Comparison of ENCODE assay signal across 13 cellular contexts in genomic region chr7:97187067-97187466, GRCh38.
A peak's percentile ranks its signal among the peaks of the same experiment; 100 is the strongest.
DNase-seq lines count a peak whose midpoint lies in the region; ATAC-seq and TF ChIP-seq lines count a peak whose summit lies in the region.
"Had no signal": no experiment of that assay in that cellular context is flagged by ENCODE, and none has a peak within 500 bp of the region (broad histone marks: within the 10 kb centered on the region; RNA-seq: fewer than 3 reads in every experiment).

No MANE protein-coding gene starts in this region.

- TF ChIP-seq CTCF in adrenal gland (IDR thresholded peaks at IDR 0.05), result no peak

- H3K27me3 Mint-ChIP-seq in activated naive CD8-positive, alpha-beta T cell treated with anti-CD3 and anti-CD28 coated beads, Interleukin-2, amount 50 U/mL, for 24 hours, result peaks cover under 1% of the 10 kb centered on the region

- no peak for TF ChIP-seq POLR2A in adrenal gland (IDR thresholded peaks at IDR 0.05)

- H3K27ac Mint-ChIP-seq in activated naive CD8-positive, alpha-beta T cell treated with anti-CD3 and anti-CD28 coated beads, Interleukin-2, amount 50 U/mL, for 24 hours, result no peak overlapping the region

- no peaks in the 10 kb centered on the region for H3K9me3 ChIP-seq in adrenal gland (replicated peaks in 1 of 3)
- H3K9me3 ChIP-seq: sigmoid colon had no signal

- no peak overlapping the region for H3K4me3 Mint-ChIP-seq in activated naive CD8-positive, alpha-beta T cell treated with anti-CD3 and anti-CD28 coated beads, Interleukin-2, amount 50 U/mL, for 24 hours

- intact Hi-C loops in adrenal gland (cut with DNase I), result no loop called here
- intact Hi-C loops in left ventricle myocardium superior (cut with micrococcal nuclease), result no loop called here

- H3K9me3 Mint-ChIP-seq in activated naive CD8-positive, alpha-beta T cell treated with anti-CD3 and anti-CD28 coated beads, Interleukin-2, amount 50 U/mL, for 24 hours, result no peaks in the 10 kb centered on the region

- H3K4me3 ChIP-seq in adrenal gland, result no peak overlapping the region
- H3K4me3 ChIP-seq: sigmoid colon had no signal

- no peak for ATAC-seq in left ventricle myocardium superior
- no peak for ATAC-seq in HG02870 (IDR thresholded peaks at IDR 0.05; ENCODE audit: unreplicated experiment)
- ATAC-seq in activated naive CD8-positive, alpha-beta T cell treated with anti-CD3 and anti-CD28 coated beads, Interleukin-2, amount 50 U/mL, for 24 hours, result no peak

- 44 to 100% (median 59%) methylated on average over 1 of the region's 1 CpG for WGBS in adrenal gland, 4 donors

- DNase-seq in AML-193 (lab: John Stamatoyannopoulos, UW) (peak; percentile 4 to 11), HK-2 (ENCODE audit: unreplicated experiment) (peak; percentile 14), adrenal gland (peak in 4 of 7 donors; percentile 8 to 19 (median 16)), hepatic stellate cell (ENCODE audit: low spot score) (peak; percentile 7), NCI-H1694 (lab: John Stamatoyannopoulos, UW) (no peak), left ventricle myocardium superior (no peak)
- DNase-seq in activated naive CD8-positive, alpha-beta T cell treated with anti-CD3 and anti-CD28 coated beads, Interleukin-2, amount 50 U/mL, for 24 hours, result no peak
- DNase-seq: activated CD4-positive, alpha-beta T cell treated with anti-CD3 and anti-CD28 coated beads for 48 hours; NCI-H2029 treated with DMSO at 0.1 percent for 48 hours; sigmoid colon; substantia nigra; T-helper 1 cell had no signal

- H3K4me1 ChIP-seq in adrenal gland (replicated peaks in 1 of 2), result no peaks in the 10 kb centered on the region
- H3K4me1 ChIP-seq: sigmoid colon had no signal

- H3K36me3 Mint-ChIP-seq in activated naive CD8-positive, alpha-beta T cell treated with anti-CD3 and anti-CD28 coated beads, Interleukin-2, amount 50 U/mL, for 24 hours (ENCODE audit: low read depth), result peaks cover 16% of the 10 kb centered on the region

- H3K4me1 Mint-ChIP-seq in activated naive CD8-positive, alpha-beta T cell treated with anti-CD3 and anti-CD28 coated beads, Interleukin-2, amount 50 U/mL, for 24 hours, result no peaks in the 10 kb centered on the region

- H3K27me3 ChIP-seq in adrenal gland, result no peaks in the 10 kb centered on the region
- H3K27me3 ChIP-seq: sigmoid colon had no signal

- H3K36me3 ChIP-seq in adrenal gland (replicated peaks in 1 of 2), result no peaks in the 10 kb centered on the region

- no peak overlapping the region for H3K27ac ChIP-seq in adrenal gland
- H3K27ac ChIP-seq: sigmoid colon had no signal

Comparison
In these comparisons a context has a peak if more than half of its experiments do, and no peak if none do; other contexts are left out.
1. DNase-seq: peak in AML-193 (2 of 2), HK-2 (single experiment), adrenal gland (4 of 7) and hepatic stellate cell (single experiment); none in NCI-H1694 (single experiment), left ventricle myocardium superior (single experiment) and activated naive CD8-positive, alpha-beta T cell treated with anti-CD3 and anti-CD28 coated beads, Interleukin-2, amount 50 U/mL, for 24 hours (single experiment).